8 cellular contexts compared by ENCODE assay signal in the genomic region with DNA sequence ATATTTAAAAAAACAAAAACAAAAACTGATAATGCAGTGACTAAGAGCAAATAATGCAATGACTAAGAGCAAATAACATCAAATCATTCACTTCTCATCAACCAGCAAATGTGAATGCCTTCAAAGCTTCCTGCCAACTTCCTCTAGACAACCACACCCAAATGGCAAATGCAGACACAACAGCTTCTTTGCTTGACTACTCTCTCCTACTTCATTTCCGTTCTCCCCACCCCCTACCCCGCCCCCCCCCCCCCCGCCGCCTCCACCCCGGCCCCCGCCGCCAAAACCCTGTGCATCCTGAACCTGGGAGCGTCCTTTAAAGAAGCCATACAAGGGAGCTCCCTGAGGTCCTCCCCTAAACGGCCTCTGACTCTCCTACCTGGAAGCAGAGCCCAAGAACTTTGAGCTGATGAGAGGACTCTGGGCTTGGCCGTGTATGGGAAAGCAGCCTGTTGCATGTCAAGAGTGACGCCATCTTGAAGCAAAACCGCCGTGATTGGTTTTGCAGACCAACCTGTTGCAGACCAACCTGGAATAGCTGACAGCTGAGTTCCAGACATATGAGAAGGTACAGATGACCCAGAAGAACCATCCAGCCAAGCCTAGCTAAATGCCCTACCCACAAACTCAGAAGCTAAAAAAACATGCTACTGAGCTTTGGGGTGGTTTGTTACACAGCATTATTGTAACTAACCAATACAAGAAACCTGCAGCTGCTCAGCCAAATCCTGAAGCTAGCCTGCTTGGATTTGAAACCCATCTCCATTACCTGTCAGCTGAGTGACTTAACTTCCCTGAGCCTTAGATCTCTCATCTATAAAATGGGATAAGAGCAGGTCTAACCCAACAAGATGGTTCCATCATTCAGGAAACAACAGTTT. TPM values are rescaled to one million over a fixed set of nuclear protein-coding genes. Genes with fewer than 3 reads are reported as not detected.
DNase-seq lines count a peak whose midpoint lies in the region; ATAC-seq, FAIRE-seq and TF ChIP-seq lines count a peak whose summit lies in the region.

No MANE protein-coding gene starts in this region.

- no peak for TF ChIP-seq POLR2A in endothelial cell of umbilical vein (IDR thresholded peaks at IDR 0.05; ENCODE audit: low read depth, low read length)
- TF ChIP-seq POLR2A in vagina (IDR thresholded peaks at IDR 0.05): no peak

- H3K36me3 ChIP-seq in endothelial cell of umbilical vein (ENCODE audit: control insufficient read depth in 2 of 2, extremely low read depth in 1 of 2, insufficient read depth in 2 of 2, low read length in 2 of 2) (no peaks in the 10 kb centered on the region), vagina (no peaks in the 10 kb centered on the region)

- TF ChIP-seq CTCF in endothelial cell of umbilical vein (IDR thresholded peaks at IDR 0.05; ENCODE audit: extremely low read depth in 1 of 2, insufficient read depth in 1 of 2, low read depth in 1 of 2, low read length in 2 of 2) (no peak), vagina (IDR thresholded peaks at IDR 0.05) (no peak)

- H3K9me3 ChIP-seq in endothelial cell of umbilical vein (replicated peaks; ENCODE audit: control insufficient read depth, insufficient read depth, low read length) (no peaks in the 10 kb centered on the region), vagina (no peaks in the 10 kb centered on the region)

- ATAC-seq in GM19455 (IDR thresholded peaks at IDR 0.05; ENCODE audit: unreplicated experiment) (no peak), GM21447 (IDR thresholded peaks at IDR 0.05; ENCODE audit: unreplicated experiment) (no peak)

- intact Hi-C loops in endothelial cell of umbilical vein (cut with micrococcal nuclease) (no loop called here), vagina (cut with DNase I) (no loop called here)

- no peak overlapping the region for H3K4me3 ChIP-seq in endothelial cell of umbilical vein (replicated peaks in 1 of 3; ENCODE audit: insufficient read depth in 1 of 3, low read depth in 1 of 3, low read length in 3 of 3)
- H3K4me3 ChIP-seq in vagina: no peak overlapping the region

- H4K20me1 ChIP-seq in endothelial cell of umbilical vein (replicated peaks; ENCODE audit: control insufficient read depth, extremely low read depth, insufficient read depth, low read length): no peaks in the 10 kb centered on the region

- H3K9me1 ChIP-seq in endothelial cell of umbilical vein (replicated peaks; ENCODE audit: control insufficient read depth, extremely low read depth, insufficient read depth, low read length): no peaks in the 10 kb centered on the region

- H3K27me3 ChIP-seq in endothelial cell of umbilical vein (ENCODE audit: control insufficient read depth in 2 of 2, insufficient read depth in 2 of 2, low read length in 2 of 2) (no peaks in the 10 kb centered on the region), vagina (no peaks in the 10 kb centered on the region)

- dilution Hi-C loops in endothelial cell of umbilical vein (cut with MboI; ENCODE audit: extremely low pct_ligation_motif_present, low sequenced_read_pairs): no loop called here

- CTCF ChIA-PET in endothelial cell of umbilical vein (lab: Charles Lee): interaction anchor here (0.9 to 3.5 kb wide), 7 partner anchors 8 to 1001 kb away, joined by 3 to 28 read pairs (median 3); a partner anchor contains a TSS

- H3K9ac ChIP-seq in endothelial cell of umbilical vein (replicated peaks; ENCODE audit: extremely low read depth, insufficient read depth, low read length): no peak overlapping the region

- no peak overlapping the region for H3K4me2 ChIP-seq in endothelial cell of umbilical vein (ENCODE audit: insufficient read depth, low read length)

- POLR2A ChIA-PET in endothelial cell of umbilical vein (lab: Charles Lee): interaction anchor here (0.6 kb wide), 2 partner anchors 85 to 257 kb away, joined by 3 to 4 read pairs; no protein-coding TSS in a partner anchor

- BruUV-seq in endothelial cell of umbilical vein (replicated peaks; lab: Mats Ljungman, UMichigan): no TSS peak

- DNase-seq in stimulated activated CD4-positive, alpha-beta T cell treated with anti-CD3 and anti-CD28 coated beads, Interleukin-4, amount 100 ng/mL, for 24 hours: peak; percentile 12
- DNase-seq in stimulated activated CD4-positive, alpha-beta T cell treated with anti-CD3 and anti-CD28 coated beads, Interleukin-4, amount 100 ng/mL, for 1 hour: no peak
- peak; percentile 32 for DNase-seq in T-helper 9 cell
- DNase-seq in endothelial cell of umbilical vein (ENCODE audit: low read depth, low spot score): no peak
- no peak for DNase-seq in vagina (ENCODE audit: extremely low spot score in 2 of 2)
- DNase-seq in DMS 273 treated with DMSO at 0.1 percent for 48 hours (lab: John Stamatoyannopoulos, UW): no peak

- H3K27ac ChIP-seq in endothelial cell of umbilical vein (ENCODE audit: insufficient read depth, low read depth, low read length): no peak overlapping the region
- H3K27ac ChIP-seq in vagina: peak overlapping the region; percentile 70

- H2AFZ ChIP-seq in endothelial cell of umbilical vein (ENCODE audit: low read depth, low read length): no peak overlapping the region

- no peaks in the 10 kb centered on the region for H3K79me2 ChIP-seq in endothelial cell of umbilical vein (ENCODE audit: control insufficient read depth, insufficient read depth, low read length)

- no peak for FAIRE-seq in endothelial cell of umbilical vein (lab: Jason Lieb, UNC)

- H3K4me1 ChIP-seq in endothelial cell of umbilical vein (ENCODE audit: control insufficient read depth, extremely low read depth, insufficient read depth, low read length) (no peaks in the 10 kb centered on the region), vagina (peaks cover 23% of the 10 kb centered on the region)

TF ChIP-seq in endothelial cell of umbilical vein, 7 proteins besides CTCF, POLR2A, EP300 and RAD21:
- TF ChIP-seq FOS (IDR thresholded peaks at IDR 0.05; ENCODE audit: borderline replicate concordance, insufficient read depth, low read length) (peak; percentile 43), MYC (IDR thresholded peaks at IDR 0.05; ENCODE audit: low read depth, low read length) (no peak), EZH2 (IDR thresholded peaks at IDR 0.05; ENCODE audit: borderline replicate concordance, low read depth, low read length, severe bottlenecking) (no peak), JUN (IDR thresholded peaks at IDR 0.05; ENCODE audit: borderline replicate concordance, insufficient read depth, insufficient read length, low read depth) (no peak), POLR2AphosphoS5 (IDR thresholded peaks at IDR 0.05; ENCODE audit: insufficient read depth, low read depth, low read length) (no peak)
- TF ChIP-seq, protein P1, sequence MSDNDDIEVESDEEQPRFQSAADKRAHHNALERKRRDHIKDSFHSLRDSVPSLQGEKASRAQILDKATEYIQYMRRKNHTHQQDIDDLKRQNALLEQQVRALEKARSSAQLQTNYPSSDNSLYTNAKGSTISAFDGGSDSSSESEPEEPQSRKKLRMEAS (IDR thresholded peaks at IDR 0.05; ENCODE audit: insufficient read depth, insufficient read length): no peak

RNA-seq across cellular contexts. Expression of a gene that starts 24.7 kb away (rescaled TPM):
- not detected in 2 replicates for total RNA-seq in endothelial cell of umbilical vein
- polyA plus RNA-seq in endothelial cell of umbilical vein: not detected in 2 replicates
- not detected in 2 replicates for polyA plus RNA-seq in endothelial cell of umbilical vein (2011; cell fraction: cytosol; rRNA removed)
- not detected in 2 replicates for polyA plus RNA-seq in endothelial cell of umbilical vein (2011; cell fraction: nucleus; rRNA removed)
- polyA plus RNA-seq in endothelial cell of umbilical vein (2012): not detected in 2 replicates
- polyA minus RNA-seq in endothelial cell of umbilical vein: not detected in 2 replicates
- polyA minus RNA-seq in endothelial cell of umbilical vein (2011; cell fraction: cytosol; rRNA and poly(A)+ RNA removed): not detected
- polyA minus RNA-seq in endothelial cell of umbilical vein (2011; cell fraction: nucleus; rRNA and poly(A)+ RNA removed): not detected in 2 replicates
- not detected for total RNA-seq in vagina

RNA-seq across cellular contexts. Expression of a gene that starts 26.0 kb away (rescaled TPM):
- total RNA-seq in endothelial cell of umbilical vein (not detected in 2 replicates), vagina (247 TPM)
- polyA plus RNA-seq in endothelial cell of umbilical vein: 0.37 and 0.52 TPM in 2 replicates
- polyA plus RNA-seq in endothelial cell of umbilical vein (2011; cell fraction: cytosol; rRNA removed): 0.13 and 0.23 TPM in 2 replicates
- 0.13 and 0.17 TPM in 2 replicates for polyA plus RNA-seq in endothelial cell of umbilical vein (2011; cell fraction: nucleus; rRNA removed)
- polyA plus RNA-seq in endothelial cell of umbilical vein (2012): 0.19 and 0.53 TPM in 2 replicates
- polyA minus RNA-seq in endothelial cell of umbilical vein: not detected in 2 replicates
- 5.9 TPM for polyA minus RNA-seq in endothelial cell of umbilical vein (2011; cell fraction: cytosol; rRNA and poly(A)+ RNA removed)
- not detected in 2 replicates for polyA minus RNA-seq in endothelial cell of umbilical vein (2011; cell fraction: nucleus; rRNA and poly(A)+ RNA removed)

Comparison
In these comparisons a context has a peak if more than half of its experiments do, and no peak if none do; other contexts are left out.
1. DNase-seq: peak in stimulated activated CD4-positive, alpha-beta T cell treated with anti-CD3 and anti-CD28 coated beads, Interleukin-4, amount 100 ng/mL, for 24 hours (single experiment) and T-helper 9 cell (single experiment); none in stimulated activated CD4-positive, alpha-beta T cell treated with anti-CD3 and anti-CD28 coated beads, Interleukin-4, amount 100 ng/mL, for 1 hour (single experiment), endothelial cell of umbilical vein (single experiment), vagina (0 of 2) and DMS 273 treated with DMSO at 0.1 percent for 48 hours (single experiment).
2. RNA of a gene that starts 26.0 kb away (total RNA-seq): 247 TPM in vagina (single experiment); not detected in endothelial cell of umbilical vein; every median in the first group is over 100 times any median in the second.